8 cellular contexts compared by ENCODE assay signal in genomic region chr3:172607305-172608121, GRCh38.
DNase-seq lines count a peak whose midpoint lies in the region; ATAC-seq, FAIRE-seq and TF ChIP-seq lines count a peak whose summit lies in the region.

No MANE protein-coding gene starts in this region.

- H3K9me1 ChIP-seq in endothelial cell of umbilical vein (replicated peaks; ENCODE audit: control insufficient read depth, extremely low read depth, insufficient read depth, low read length) = no peaks in the 10 kb centered on the region

- H3F3A ChIP-seq in Loucy (ENCODE audit: low read depth) = no peaks in the 10 kb centered on the region
- H3F3A ChIP-seq in MM.1S (ENCODE audit: insufficient read depth, low read length) = no peaks in the 10 kb centered on the region

- dilution Hi-C loops in endothelial cell of umbilical vein (cut with MboI; ENCODE audit: extremely low pct_ligation_motif_present, low sequenced_read_pairs) = no loop called here

- H3K4me2 ChIP-seq in Loucy (ENCODE audit: low read depth, low read length, poor library complexity, severe bottlenecking) (no peak overlapping the region), endothelial cell of umbilical vein (ENCODE audit: insufficient read depth, low read length) (peak overlapping the region; percentile 33), osteoblast (ENCODE audit: insufficient read depth, low read length) (peak overlapping the region; percentile 12), MM.1S (ENCODE audit: low read depth, low read length) (no peak overlapping the region), Karpas-422 (ENCODE audit: low read depth, low read length, poor library complexity, severe bottlenecking) (no peak overlapping the region)

- no peak for ATAC-seq in HG02623 (IDR thresholded peaks at IDR 0.05; ENCODE audit: unreplicated experiment)

- H2AFZ ChIP-seq in Loucy (ENCODE audit: low read length) = 0 out of 2 replicates have a peak overlapping the region, but pooled peaks have one; percentile 10
- H2AFZ ChIP-seq in endothelial cell of umbilical vein (ENCODE audit: low read depth, low read length) = peak overlapping the region; percentile 35
- H2AFZ ChIP-seq in osteoblast (ENCODE audit: low read length) = peak overlapping the region; percentile 52
- no peak overlapping the region for H2AFZ ChIP-seq in MM.1S (ENCODE audit: low read length)
- H2AFZ ChIP-seq in Karpas-422 (ENCODE audit: low read length) = no peak overlapping the region

- H3K9me3 ChIP-seq in Loucy (ENCODE audit: insufficient read depth, low read depth, low read length) (no peaks in the 10 kb centered on the region), endothelial cell of umbilical vein (replicated peaks; ENCODE audit: control insufficient read depth, insufficient read depth, low read length) (no peaks in the 10 kb centered on the region), osteoblast (ENCODE audit: low read depth, low read length) (no peaks in the 10 kb centered on the region), MM.1S (replicated peaks; ENCODE audit: insufficient read depth, low read length) (no peaks in the 10 kb centered on the region), Karpas-422 (ENCODE audit: low read length) (no peaks in the 10 kb centered on the region)

- H3K27ac ChIP-seq in endothelial cell of umbilical vein (ENCODE audit: insufficient read depth, low read depth, low read length) (peak overlapping the region; percentile 90), osteoblast (ENCODE audit: low read depth, low read length) (peak overlapping the region; percentile 83), MM.1S (ENCODE audit: low read length) (no peak overlapping the region), Karpas-422 (ENCODE audit: low read length) (no peak overlapping the region)

- peak; percentile 84 for FAIRE-seq in endothelial cell of umbilical vein (lab: Jason Lieb, UNC)

- DNase-seq in ELR (ENCODE audit: low read depth) (peak; percentile 91), endothelial cell of umbilical vein (ENCODE audit: low read depth, low spot score) (peak; percentile 94), osteoblast (ENCODE audit: insufficient read length, low spot score, missing footprints) (peak; percentile 59), NCI-H1436 treated with DMSO at 0.1 percent for 48 hours (lab: John Stamatoyannopoulos, UW) (no peak), MM.1S (no peak), Karpas-422 (no peak)

- no peaks in the 10 kb centered on the region for H3K27me3 ChIP-seq in Loucy (ENCODE audit: insufficient read depth, low read length, poor library complexity, severe bottlenecking)
- no peaks in the 10 kb centered on the region for H3K27me3 ChIP-seq in endothelial cell of umbilical vein (ENCODE audit: control insufficient read depth in 2 of 2, insufficient read depth in 2 of 2, low read length in 2 of 2)
- H3K27me3 ChIP-seq in osteoblast (ENCODE audit: insufficient read depth, low read length) = no peaks in the 10 kb centered on the region
- H3K27me3 ChIP-seq in MM.1S (replicated peaks; ENCODE audit: insufficient read depth, low read length) = no peaks in the 10 kb centered on the region
- H3K27me3 ChIP-seq in Karpas-422 (ENCODE audit: low read length) = no peaks in the 10 kb centered on the region

- H4K20me1 ChIP-seq in Loucy (ENCODE audit: insufficient read depth, low read length, poor library complexity, severe bottlenecking) (no peaks in the 10 kb centered on the region), endothelial cell of umbilical vein (replicated peaks; ENCODE audit: control insufficient read depth, extremely low read depth, insufficient read depth, low read length) (no peaks in the 10 kb centered on the region), osteoblast (ENCODE audit: insufficient read depth, low read length) (no peaks in the 10 kb centered on the region), MM.1S (ENCODE audit: insufficient read depth, low read length) (no peaks in the 10 kb centered on the region), Karpas-422 (ENCODE audit: insufficient read depth, low read depth, low read length) (no peaks in the 10 kb centered on the region)

- BruUV-seq in endothelial cell of umbilical vein (replicated peaks; lab: Mats Ljungman, UMichigan) = TSS peak; percentile 64

- H3K4me3 ChIP-seq in Loucy (ENCODE audit: low read length, poor library complexity, severe bottlenecking) (no peak overlapping the region), endothelial cell of umbilical vein (replicated peaks in 1 of 3; ENCODE audit: insufficient read depth in 1 of 3, low read depth in 1 of 3, low read length in 3 of 3) (no peak overlapping the region), osteoblast (ENCODE audit: insufficient read depth, low read length) (no peak overlapping the region), MM.1S (ENCODE audit: low read length) (no peak overlapping the region), Karpas-422 (ENCODE audit: low read length) (no peak overlapping the region)

- no peaks in the 10 kb centered on the region for H3K9me2 ChIP-seq in Loucy (replicated peaks; ENCODE audit: low read depth, low read length)
- H3K9me2 ChIP-seq in MM.1S (replicated peaks; ENCODE audit: insufficient read depth, low read length) = no peaks in the 10 kb centered on the region
- no peaks in the 10 kb centered on the region for H3K9me2 ChIP-seq in Karpas-422 (replicated peaks; ENCODE audit: insufficient read depth, low read length)

- H3K36me3 ChIP-seq in Loucy (ENCODE audit: insufficient read depth, low read length) (no peaks in the 10 kb centered on the region), endothelial cell of umbilical vein (ENCODE audit: control insufficient read depth in 2 of 2, extremely low read depth in 1 of 2, insufficient read depth in 2 of 2, low read length in 2 of 2) (no peaks in the 10 kb centered on the region), osteoblast (ENCODE audit: insufficient read depth, low read length) (no peaks in the 10 kb centered on the region), MM.1S (replicated peaks; ENCODE audit: insufficient read depth, low read length) (no peaks in the 10 kb centered on the region), Karpas-422 (ENCODE audit: insufficient read depth, low read length) (no peaks in the 10 kb centered on the region)

- no peak for TF ChIP-seq POLR2A in endothelial cell of umbilical vein (IDR thresholded peaks at IDR 0.05; ENCODE audit: low read depth, low read length)

- H3K79me2 ChIP-seq in Loucy (ENCODE audit: insufficient read depth, low read length) (no peaks in the 10 kb centered on the region), endothelial cell of umbilical vein (ENCODE audit: control insufficient read depth, insufficient read depth, low read length) (no peaks in the 10 kb centered on the region), osteoblast (ENCODE audit: insufficient read depth, low read length) (no peaks in the 10 kb centered on the region), MM.1S (ENCODE audit: low read length) (no peaks in the 10 kb centered on the region), Karpas-422 (ENCODE audit: low read length) (no peaks in the 10 kb centered on the region)

- intact Hi-C loops in endothelial cell of umbilical vein (cut with micrococcal nuclease) = no loop called here

- CTCF ChIA-PET in endothelial cell of umbilical vein (lab: Charles Lee) = interaction anchor here (0.9 to 5.9 kb wide), 11 partner anchors 11 to 146 kb away, joined by 3 to 56 read pairs (median 6); no protein-coding TSS in a partner anchor

- TF ChIP-seq CTCF in Loucy (conservative IDR thresholded peaks at IDR 0.05; ENCODE audit: low read length) (no peak), endothelial cell of umbilical vein (IDR thresholded peaks at IDR 0.05; ENCODE audit: extremely low read depth in 1 of 2, insufficient read depth in 1 of 2, low read depth in 1 of 2, low read length in 2 of 2) (no peak), osteoblast (IDR thresholded peaks at IDR 0.05; ENCODE audit: extremely low read depth, low read depth, low read length) (no peak), MM.1S (IDR thresholded peaks at IDR 0.05; ENCODE audit: low read length) (no peak)

- no peaks in the 10 kb centered on the region for H3K4me1 ChIP-seq in Loucy (ENCODE audit: insufficient read depth, low read length, poor library complexity, severe bottlenecking)
- H3K4me1 ChIP-seq in endothelial cell of umbilical vein (ENCODE audit: control insufficient read depth, extremely low read depth, insufficient read depth, low read length) = peaks cover 27% of the 10 kb centered on the region
- H3K4me1 ChIP-seq in osteoblast (ENCODE audit: insufficient read depth, low read length) = peaks cover 26% of the 10 kb centered on the region
- H3K4me1 ChIP-seq in MM.1S (ENCODE audit: low read length) = no peaks in the 10 kb centered on the region
- H3K4me1 ChIP-seq in Karpas-422 (ENCODE audit: low read length) = no peaks in the 10 kb centered on the region

- POLR2A ChIA-PET in endothelial cell of umbilical vein (lab: Charles Lee) = interaction anchor here (1.0 kb wide), 1 partner anchor 131 kb away, joined by 6 read pairs; no protein-coding TSS in a partner anchor

- H3K9ac ChIP-seq in Loucy (ENCODE audit: low read depth, low read length, poor library complexity, severe bottlenecking) = no peak overlapping the region
- peak overlapping the region; percentile 9 for H3K9ac ChIP-seq in endothelial cell of umbilical vein (replicated peaks; ENCODE audit: extremely low read depth, insufficient read depth, low read length)
- no peak overlapping the region for H3K9ac ChIP-seq in MM.1S (ENCODE audit: low read length)
- H3K9ac ChIP-seq in Karpas-422 (ENCODE audit: low read length) = no peak overlapping the region

TF ChIP-seq in endothelial cell of umbilical vein, 7 proteins besides CTCF, POLR2A, EP300 and RAD21:
- peak; percentile 36 for TF ChIP-seq POLR2AphosphoS5 (IDR thresholded peaks at IDR 0.05; ENCODE audit: insufficient read depth, low read depth, low read length)
- peak; percentile 70 for TF ChIP-seq JUN (IDR thresholded peaks at IDR 0.05; ENCODE audit: borderline replicate concordance, insufficient read depth, insufficient read length, low read depth)
- TF ChIP-seq, protein P1, sequence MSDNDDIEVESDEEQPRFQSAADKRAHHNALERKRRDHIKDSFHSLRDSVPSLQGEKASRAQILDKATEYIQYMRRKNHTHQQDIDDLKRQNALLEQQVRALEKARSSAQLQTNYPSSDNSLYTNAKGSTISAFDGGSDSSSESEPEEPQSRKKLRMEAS (IDR thresholded peaks at IDR 0.05; ENCODE audit: insufficient read depth, insufficient read length) = no peak

Comparison
In these comparisons a context has a peak if more than half of its experiments do, and no peak if none do; other contexts are left out.
1. DNase-seq: peak in ELR (single experiment), endothelial cell of umbilical vein (single experiment) and osteoblast (single experiment); none in NCI-H1436 treated with DMSO at 0.1 percent for 48 hours (single experiment), MM.1S (single experiment) and Karpas-422 (single experiment).
2. H2AFZ ChIP-seq: peak in Loucy (single experiment), endothelial cell of umbilical vein (single experiment) and osteoblast (single experiment); none in MM.1S (single experiment) and Karpas-422 (single experiment).
3. H3K4me2 ChIP-seq: peak in endothelial cell of umbilical vein (single experiment) and osteoblast (single experiment); none in Loucy (single experiment), MM.1S (single experiment) and Karpas-422 (single experiment).
4. H3K27ac ChIP-seq: peak in endothelial cell of umbilical vein (single experiment) and osteoblast (single experiment); none in MM.1S (single experiment) and Karpas-422 (single experiment).